Comparison of ENCODE assay signal across 20 cellular contexts in genomic region chr1:22326372-22326915, GRCh38.
DNase-seq lines count a peak whose midpoint lies in the region; ATAC-seq and TF ChIP-seq lines count a peak whose summit lies in the region.
"Had no signal": no experiment of that assay in that cellular context is flagged by ENCODE, and none has a peak within 500 bp of the region (broad histone marks: within the 10 kb centered on the region; RNA-seq: fewer than 3 reads in every experiment).

No MANE protein-coding gene starts in this region.

- H3K27me3 Mint-ChIP-seq in nephron (ENCODE audit: low read depth), result peaks cover 37% of the 10 kb centered on the region
- H3K27me3 Mint-ChIP-seq in type B pancreatic cell, result no peaks in the 10 kb centered on the region

- H3K4me3 Mint-ChIP-seq in nephron, result no peak overlapping the region
- H3K4me3 Mint-ChIP-seq in type B pancreatic cell, result no peak overlapping the region
- H3K4me3 Mint-ChIP-seq: CD4-positive, alpha-beta memory T cell had no signal

- no peak overlapping the region for H3K27ac ChIP-seq in coronary artery
- no peak overlapping the region for H3K27ac ChIP-seq in gastrocnemius medialis

- peaks cover 61% of the 10 kb centered on the region for H3K4me1 Mint-ChIP-seq in nephron
- H3K4me1 Mint-ChIP-seq in type B pancreatic cell (ENCODE audit: unreplicated experiment), result peaks cover 36% of the 10 kb centered on the region
- H3K4me1 Mint-ChIP-seq: CD4-positive, alpha-beta memory T cell had no signal

- intact Hi-C loops in gastrocnemius medialis (cut with DNase I; ENCODE audit: low total_unique reads), result loop anchor here (10.0 kb wide), 1 partner anchor 1908 kb away; no protein-coding TSS in a partner anchor

- H3K4me3 ChIP-seq in coronary artery (no peak overlapping the region), gastrocnemius medialis (no peak overlapping the region)
- H3K4me3 ChIP-seq: GM12878 had no signal

- H3K9me3 ChIP-seq in gastrocnemius medialis, result no peaks in the 10 kb centered on the region
- H3K9me3 ChIP-seq: BE2C had no signal

- TF ChIP-seq POLR2A in gastrocnemius medialis (IDR thresholded peaks at IDR 0.05), result no peak

- H3K27ac Mint-ChIP-seq in nephron, result peak overlapping the region; percentile 60 to 92 (median 70)
- no peak overlapping the region for H3K27ac Mint-ChIP-seq in type B pancreatic cell
- H3K27ac Mint-ChIP-seq: CD4-positive, alpha-beta memory T cell had no signal

- TF ChIP-seq CTCF in coronary artery (IDR thresholded peaks at IDR 0.05), result no peak
- no peak for TF ChIP-seq CTCF in nephron (IDR thresholded peaks at IDR 0.05; ENCODE audit: unreplicated experiment in 3 of 3)
- no peak for TF ChIP-seq CTCF in type B pancreatic cell (conservative IDR thresholded peaks at IDR 0.05)
- TF ChIP-seq CTCF in gastrocnemius medialis (IDR thresholded peaks at IDR 0.05 in 4 of 5, conservative IDR thresholded peaks at IDR 0.05 in 1 of 5), result no peak

- H3K9me3 Mint-ChIP-seq in nephron, result no peaks in the 10 kb centered on the region
- H3K9me3 Mint-ChIP-seq in type B pancreatic cell, result no peaks in the 10 kb centered on the region
- H3K9me3 Mint-ChIP-seq: CD4-positive, alpha-beta memory T cell had no signal

- no peak for ATAC-seq in gastrocnemius medialis
- ATAC-seq: GM12878 had no signal

- peak; percentile 27 for DNase-seq in activated CD4-positive, CD25-positive, alpha-beta regulatory T cell treated with anti-CD3 and anti-CD28 coated beads, Interleukin-2, amount 50 U/mL, for 72 hours
- DNase-seq in activated CD4-positive, CD25-positive, alpha-beta regulatory T cell (lab: John Stamatoyannopoulos, UW), result no peak
- DNase-seq in coronary artery (ENCODE audit: low spot score), result peak; percentile 24
- DNase-seq in type B pancreatic cell (ENCODE audit: extremely low spot score, unreplicated experiment), result peak; percentile 48
- DNase-seq in gastrocnemius medialis, result no peak
- no peak for DNase-seq in NCI-H748 treated with DMSO at 0.1 percent for 48 hours (lab: John Stamatoyannopoulos, UW)
- DNase-seq in DMS79 (lab: John Stamatoyannopoulos, UW), result no peak
- DNase-seq: 8988T; BE2C; CD4-positive, alpha-beta memory T cell; EL; GOT3; KBM-7; NCI-H1105; NCI-H1694; NK-92 treated with Interleukin-12 subunit alpha and Interleukin-12 subunit beta, amount 100 ng/mL, for 24 hours; OCI-M1; SHP77 had no signal

- in situ Hi-C loops in gastrocnemius medialis (cut with MboI; ENCODE audit: low sequenced_read_pairs in 4 of 4), result no loop called here

- H3K4me1 ChIP-seq in gastrocnemius medialis, result no peaks in the 10 kb centered on the region

- no peaks in the 10 kb centered on the region for H3K36me3 Mint-ChIP-seq in nephron (ENCODE audit: low read depth)
- no peaks in the 10 kb centered on the region for H3K36me3 Mint-ChIP-seq in type B pancreatic cell
- H3K36me3 Mint-ChIP-seq: CD4-positive, alpha-beta memory T cell had no signal

- no peaks in the 10 kb centered on the region for H3K36me3 ChIP-seq in gastrocnemius medialis
- H3K36me3 ChIP-seq: BE2C had no signal

- H3K27me3 ChIP-seq in gastrocnemius medialis, result peaks cover 0 to 3% (median 0%) of the 10 kb centered on the region in 3 donors
- H3K27me3 ChIP-seq: BE2C had no signal

Comparison
In these comparisons a context has a peak if more than half of its experiments do, and no peak if none do; other contexts are left out.
1. DNase-seq: peak in activated CD4-positive, CD25-positive, alpha-beta regulatory T cell treated with anti-CD3 and anti-CD28 coated beads, Interleukin-2, amount 50 U/mL, for 72 hours (single experiment), coronary artery (single experiment) and type B pancreatic cell (single experiment); none in activated CD4-positive, CD25-positive, alpha-beta regulatory T cell (0 of 4), gastrocnemius medialis (0 of 2), NCI-H748 treated with DMSO at 0.1 percent for 48 hours (single experiment) and DMS79 (single experiment).